In genomic region chr2:14577843-14578242, GRCh38 we compare ENCODE assay signal across 28 cellular contexts. TPM values are rescaled to one million over a fixed set of nuclear protein-coding genes. Genes with fewer than 3 reads are reported as not detected.
DNase-seq lines count a peak whose midpoint lies in the region; ATAC-seq, FAIRE-seq and TF ChIP-seq lines count a peak whose summit lies in the region.
"Had no signal": no experiment of that assay in that cellular context is flagged by ENCODE, and none has a peak within 500 bp of the region (broad histone marks: within the 10 kb centered on the region; RNA-seq: fewer than 3 reads in every experiment).

No MANE protein-coding gene starts in this region.

- peak; percentile 75 to 94 (median 83) for ATAC-seq in right lobe of liver
- ATAC-seq in HepG2 = no peak
- no peak for ATAC-seq in right cardiac atrium
- no peak for ATAC-seq in HG02981 (IDR thresholded peaks at IDR 0.05; ENCODE audit: unreplicated experiment)
- no peak for ATAC-seq in GM18520 (IDR thresholded peaks at IDR 0.05; ENCODE audit: unreplicated experiment)
- ATAC-seq: Panc1 had no signal

- H3K27ac Mint-ChIP-seq in MCF 10A (ENCODE audit: low read depth, unreplicated experiment) = no peak overlapping the region
- H3K27ac Mint-ChIP-seq: CD4-positive, alpha-beta memory T cell; HFFc6; IgD-negative memory B cell; T-helper 1 cell treated with Interleukin-12 subunit alpha and Interleukin-12 subunit beta and Interleukin-4 antibody, amounts not matched to agents 30 μg/mL and 1 μg/mL, for 36 hours had no signal

- H3K9me3 ChIP-seq in right lobe of liver (no peaks in the 10 kb centered on the region), HepG2 (ENCODE audit: low read length) (no peaks in the 10 kb centered on the region), keratinocyte (ENCODE audit: control insufficient read depth, low read depth, low read length) (no peaks in the 10 kb centered on the region), right cardiac atrium (ENCODE audit: control insufficient read depth, low read length) (no peaks in the 10 kb centered on the region)
- H3K9me3 ChIP-seq: HAP-1 had no signal

- TF ChIP-seq POLR2A in right lobe of liver (IDR thresholded peaks at IDR 0.05) (no peak), HepG2 (IDR thresholded peaks at IDR 0.05; ENCODE audit: insufficient read depth in 1 of 2, low read depth in 2 of 2, low read length in 2 of 2) (no peak)

- dilution Hi-C loops in keratinocyte (cut with MboI; ENCODE audit: extremely low pct_ligation_motif_present, low sequenced_read_pairs) = no loop called here

- H3K4me3 ChIP-seq in right lobe of liver (no peak overlapping the region), HepG2 (replicated peaks in 1 of 3; ENCODE audit: insufficient read depth in 1 of 3, low read depth in 2 of 3, low read length in 3 of 3) (no peak overlapping the region), keratinocyte (ENCODE audit: control insufficient read depth in 2 of 3, extremely low read depth in 1 of 3, insufficient read depth in 2 of 3, low read depth in 1 of 3, low read length in 3 of 3) (no peak overlapping the region), right cardiac atrium (ENCODE audit: low read length) (no peak overlapping the region)
- H3K4me3 ChIP-seq: HAP-1 had no signal

- H3K4me2 ChIP-seq in HepG2 (ENCODE audit: low read depth, low read length) (no peak overlapping the region), keratinocyte (ENCODE audit: control insufficient read depth, extremely low read depth, insufficient read depth, low read depth, low read length) (no peak overlapping the region)
- H3K4me2 ChIP-seq: KMS-11 had no signal

- H2AFZ ChIP-seq in HepG2 (ENCODE audit: low read length) (no peak overlapping the region), keratinocyte (ENCODE audit: control insufficient read depth, low read length) (no peak overlapping the region)

- H3K9me3 Mint-ChIP-seq in MCF 10A (ENCODE audit: unreplicated experiment) = no peaks in the 10 kb centered on the region
- H3K9me3 Mint-ChIP-seq: HFFc6; T-helper 1 cell treated with Interleukin-12 subunit alpha and Interleukin-12 subunit beta and Interleukin-4 antibody, amounts not matched to agents 30 μg/mL and 1 μg/mL, for 36 hours had no signal

- TF ChIP-seq CTCF in right lobe of liver (IDR thresholded peaks at IDR 0.05) (no peak), HepG2 (CRISPR knock-in tag; IDR thresholded peaks at IDR 0.05) (no peak), MCF 10A (IDR thresholded peaks at IDR 0.05; ENCODE audit: unreplicated experiment) (no peak), keratinocyte (optimal IDR thresholded peaks at IDR 0.05 in 1 of 3, IDR thresholded peaks at IDR 0.05 in 1 of 3, conservative IDR thresholded peaks at IDR 0.05 in 1 of 3; ENCODE audit: extremely low read depth in 1 of 3, insufficient read depth in 2 of 3, low read length in 3 of 3) (no peak)

- no peak for TF ChIP-seq RAD21 in HepG2 (CRISPR knock-in tag; IDR thresholded peaks at IDR 0.05)

- DNase-seq in right lobe of liver (peak in 2 of 3 donors; percentile 19 to 47), HepG2 (ENCODE audit: low spot score) (no peak), MCF 10A (ENCODE audit: unreplicated experiment) (peak; percentile 63), keratinocyte (ENCODE audit: low read depth, low spot score) (no peak), right cardiac atrium (no peak)
- DNase-seq: C1 segment of cervical spinal cord; CD4-positive, alpha-beta memory T cell; COR-L47; DMS53; GOT3; HFFc6; NCI-H1092; NCI-H1417 treated with DMSO at 0.1 percent for 48 hours; NCI-H2029; NCI-H345; NCI-H510A treated with DMSO at 0.1 percent for 48 hours; NCI-H82; SHP77 treated with DMSO at 0.1 percent for 48 hours had no signal

- CTCF ChIA-PET in HepG2 (lab: Yijun Ruan, JAX; ENCODE audit: low intra/inter-chr PET ratio, low total read pairs) (no interaction called here), MCF 10A (lab: Yijun Ruan, JAX) (no interaction called here)

- no peaks in the 10 kb centered on the region for H3K27me3 Mint-ChIP-seq in MCF 10A (ENCODE audit: insufficient read depth, unreplicated experiment)
- H3K27me3 Mint-ChIP-seq: IgD-negative memory B cell had no signal

- H3K27ac ChIP-seq in right lobe of liver (no peak overlapping the region), HepG2 (ENCODE audit: extremely low read length, insufficient read depth, low read length) (no peak overlapping the region), keratinocyte (ENCODE audit: control insufficient read depth, insufficient read depth, low read length) (no peak overlapping the region), right cardiac atrium (ENCODE audit: low read length) (no peak overlapping the region)
- H3K27ac ChIP-seq: KMS-11, RWPE1 had no signal

- H3K4me3 Mint-ChIP-seq in MCF 10A (ENCODE audit: unreplicated experiment) = no peak overlapping the region
- H3K4me3 Mint-ChIP-seq: CD4-positive, alpha-beta memory T cell; HFFc6; IgD-negative memory B cell; T-helper 1 cell treated with Interleukin-12 subunit alpha and Interleukin-12 subunit beta and Interleukin-4 antibody, amounts not matched to agents 30 μg/mL and 1 μg/mL, for 36 hours had no signal

- 56% methylated on average over 4 of the region's 4 CpGs for WGBS in right lobe of liver (ENCODE audit: insufficient coverage, low coverage, low lambda C conversion rate, missing lambda C conversion rate)
- WGBS in HepG2 (ENCODE audit: low lambda C conversion rate) = 8% methylated on average over 4 of the region's 4 CpGs
- 70% methylated on average over 4 of the region's 4 CpGs for WGBS in right cardiac atrium

- H3K9me1 ChIP-seq in keratinocyte (ENCODE audit: control insufficient read depth, extremely low read depth, insufficient read depth, low read length) = no peaks in the 10 kb centered on the region

- in situ Hi-C loops in HepG2 (cut with HindIII; ENCODE audit: extremely low pct_ligation_motif_present, low pct_unique_long_range_greater_than_20kb) = no loop called here

- H4K20me1 ChIP-seq in HepG2 (ENCODE audit: insufficient read depth, low read length) = no peaks in the 10 kb centered on the region
- H4K20me1 ChIP-seq in keratinocyte (ENCODE audit: control insufficient read depth, extremely low read depth, insufficient read depth, low read length) = no peaks in the 10 kb centered on the region

- no peaks in the 10 kb centered on the region for H3K36me3 Mint-ChIP-seq in MCF 10A (ENCODE audit: insufficient read depth, unreplicated experiment)
- H3K36me3 Mint-ChIP-seq: CD4-positive, alpha-beta memory T cell; IgD-negative memory B cell had no signal

- POLR2A ChIA-PET in HepG2 (lab: Yijun Ruan, JAX) (no interaction called here), MCF 10A (lab: Yijun Ruan, JAX) (interaction anchor here (1.2 to 1.3 kb wide), 2 partner anchors 9 to 51 kb away, joined by 4 to 6 read pairs; no protein-coding TSS in a partner anchor)

- FAIRE-seq in HepG2 (lab: Jason Lieb, UNC) = no peak
- FAIRE-seq in keratinocyte (lab: Jason Lieb, UNC) = peak; percentile 81
- FAIRE-seq: G401.6 had no signal

- H3K4me1 ChIP-seq in right lobe of liver = peaks cover 0 to 6% (median 2%) of the 10 kb centered on the region in 4 donors
- no peaks in the 10 kb centered on the region for H3K4me1 ChIP-seq in HepG2 (ENCODE audit: insufficient read depth, low read length)
- peaks cover 6% of the 10 kb centered on the region for H3K4me1 ChIP-seq in keratinocyte (ENCODE audit: control insufficient read depth, extremely low read depth, insufficient read depth, low read length)
- H3K4me1 ChIP-seq in right cardiac atrium (ENCODE audit: control insufficient read depth, insufficient read depth, low read length) = no peaks in the 10 kb centered on the region
- H3K4me1 ChIP-seq: HAP-1 had no signal

- no TSS peak for BruUV-seq in HepG2 (replicated peaks; lab: Mats Ljungman, UMichigan)
- BruUV-seq in MCF 10A (replicated peaks; lab: Mats Ljungman, UMichigan) = no TSS peak

- TF ChIP-seq EP300 in HepG2 (IDR thresholded peaks at IDR 0.05; ENCODE audit: low read depth in 2 of 2, low read length in 2 of 2) = no peak
- no peak for TF ChIP-seq EP300 in HepG2 (CRISPR knock-in tag; IDR thresholded peaks at IDR 0.05; ENCODE audit: borderline replicate concordance)

- H3K9ac ChIP-seq in HepG2 (ENCODE audit: insufficient read depth, low read depth, low read length) (no peak overlapping the region), keratinocyte (ENCODE audit: control insufficient read depth, extremely low read depth, insufficient read depth, low read length) (no peak overlapping the region)
- H3K9ac ChIP-seq: KMS-11 had no signal

- H3K27me3 ChIP-seq in right lobe of liver = no peaks in the 10 kb centered on the region
- H3K27me3 ChIP-seq in HepG2 (ENCODE audit: control insufficient read depth in 1 of 2, insufficient read depth in 2 of 2, low read length in 2 of 2) = no peaks in the 10 kb centered on the region
- no peaks in the 10 kb centered on the region for H3K27me3 ChIP-seq in keratinocyte (ENCODE audit: control insufficient read depth, extremely low read depth, insufficient read depth, low read length)
- H3K27me3 ChIP-seq in right cardiac atrium (ENCODE audit: control insufficient read depth, insufficient read depth) = no peaks in the 10 kb centered on the region

- intact Hi-C loops in right lobe of liver (cut with DNase I) (no loop called here), HepG2 (cut with micrococcal nuclease; ENCODE audit: unreplicated experiment) (no loop called here), MCF 10A (cut with micrococcal nuclease) (no loop called here), right cardiac atrium (cut with DNase I) (no loop called here)

- H3K4me1 Mint-ChIP-seq in MCF 10A (ENCODE audit: insufficient read depth, unreplicated experiment) = peaks cover 11% of the 10 kb centered on the region
- H3K4me1 Mint-ChIP-seq: CD4-positive, alpha-beta memory T cell had no signal

- H3K36me3 ChIP-seq in right lobe of liver = no peaks in the 10 kb centered on the region
- H3K36me3 ChIP-seq in HepG2 (replicated peaks in 1 of 2; ENCODE audit: control insufficient read depth in 1 of 2, insufficient read depth in 2 of 2, low read length in 2 of 2) = no peaks in the 10 kb centered on the region
- H3K36me3 ChIP-seq in keratinocyte (ENCODE audit: control insufficient read depth in 2 of 2, extremely low read depth in 1 of 2, insufficient read depth in 2 of 2, low read length in 2 of 2) = no peaks in the 10 kb centered on the region
- H3K36me3 ChIP-seq: HAP-1 had no signal

- no peaks in the 10 kb centered on the region for H3K79me2 ChIP-seq in HepG2 (ENCODE audit: insufficient read depth, low read length)
- no peaks in the 10 kb centered on the region for H3K79me2 ChIP-seq in keratinocyte (ENCODE audit: control insufficient read depth, insufficient read depth, low read length)

RNA-seq across cellular contexts. Expression of gene LRATD1, which starts 54.7 kb away (rescaled TPM):
- total RNA-seq in right lobe of liver (1 to 10 TPM in 4 of 6 experiments, under 1 TPM in 2; 0.79 to 3.8 (median 2.1) TPM), HepG2 (2016; rRNA removed; fragmentation: Illumina TruSeq; extraction: Trizol) (not detected in 2 replicates), MCF 10A (2022) (2.2 and 4.7 TPM in 2 replicates), right cardiac atrium (10 to 100 TPM in 2 of 4 donors, 1 to 10 TPM in 2; 8.3 to 13.5 (median 10.2) TPM)
- total RNA-seq in HepG2 (2016; cell fraction: cytosol; rRNA removed; fragmentation: Illumina TruSeq; extraction: Trizol; ENCODE audit: low read depth) = not detected in 2 replicates
- not detected in 2 replicates for total RNA-seq in HepG2 (2016; cell fraction: insoluble cytoplasmic fraction; rRNA removed; fragmentation: Illumina TruSeq; extraction: Trizol)
- not detected in 2 replicates for total RNA-seq in HepG2 (2016; cell fraction: membrane; rRNA removed; fragmentation: Illumina TruSeq; extraction: Trizol)
- total RNA-seq in HepG2 (2016; cell fraction: nucleus; rRNA removed; fragmentation: Illumina TruSeq; extraction: Trizol) = not detected in 2 replicates
- polyA plus RNA-seq in HepG2 (2011; rRNA removed) (0.04 and 0.07 TPM in 2 replicates), keratinocyte (4.3 to 5.4 TPM (median 4.6 TPM) in 3 replicates), right cardiac atrium (1.9 TPM)
- 0.04 TPM in 1 of 2 replicates, not detected in the other for polyA plus RNA-seq in HepG2 (2011; cell fraction: cytosol; rRNA removed)
- polyA plus RNA-seq in HepG2 (2011; cell fraction: nucleus; rRNA removed) = 0.03 and 0.14 TPM in 2 replicates
- polyA plus RNA-seq in HepG2 (2012) = not detected in 2 replicates
- not detected in 2 replicates for polyA plus RNA-seq in HepG2 (2016; cell fraction: cytosol; fragmentation: Illumina TruSeq; extraction: Trizol; ENCODE audit: low read depth)
- polyA plus RNA-seq in HepG2 (2016; cell fraction: insoluble cytoplasmic fraction; fragmentation: Illumina TruSeq; extraction: Trizol; ENCODE audit: low read depth) = not detected in 2 replicates
- polyA plus RNA-seq in HepG2 (2016; cell fraction: membrane; fragmentation: Illumina TruSeq; extraction: Trizol; ENCODE audit: low read depth) = not detected in 2 replicates
- not detected in 2 replicates for polyA plus RNA-seq in HepG2 (2016; cell fraction: nucleus; fragmentation: Illumina TruSeq; extraction: Trizol; ENCODE audit: insufficient read depth, low read depth)
- 0.04 TPM in 1 of 2 replicates, not detected in the other for polyA minus RNA-seq in HepG2 (2011; rRNA and poly(A)+ RNA removed; ENCODE audit: low replicate concordance)
- not detected in 2 replicates for polyA minus RNA-seq in HepG2 (2011; cell fraction: cytosol; rRNA and poly(A)+ RNA removed)
- polyA minus RNA-seq in HepG2 (2011; cell fraction: nucleus; rRNA and poly(A)+ RNA removed) = 0.13 and 0.25 TPM in 2 replicates
- polyA plus RNA-seq in keratinocyte (2011; ENCODE audit: low read depth) = 3.6 TPM
- 4.7 and 4.8 TPM in 2 replicates for polyA plus RNA-seq in keratinocyte (2011; cell fraction: cytosol; rRNA removed)
- 11.7 and 12.9 TPM in 2 replicates for polyA plus RNA-seq in keratinocyte (2011; cell fraction: nucleus; rRNA removed)
- 6.0 and 12.9 TPM in 2 replicates for polyA plus RNA-seq in keratinocyte (2012; ENCODE audit: low replicate concordance)
- 1.8 to 4.2 TPM (median 3.8 TPM) in 3 replicates for polyA minus RNA-seq in keratinocyte
- 6.7 TPM for polyA minus RNA-seq in keratinocyte (2011; cell fraction: cytosol; rRNA and poly(A)+ RNA removed)
- 8.9 and 9.3 TPM in 2 replicates for polyA minus RNA-seq in keratinocyte (2011; cell fraction: nucleus; rRNA and poly(A)+ RNA removed)
- total RNA-seq: A673; CD4-positive, alpha-beta memory T cell had no signal
- polyA plus RNA-seq: CD4-positive, alpha-beta memory T cell; IgD-negative memory B cell had no signal

Comparison
In these comparisons a context has a peak if more than half of its experiments do, and no peak if none do; other contexts are left out.
1. ATAC-seq: peak in right lobe of liver (4 of 4); none in HepG2 (single experiment), right cardiac atrium (0 of 2), HG02981 (single experiment) and GM18520 (single experiment).
2. DNase-seq: peak in right lobe of liver (2 of 3) and MCF 10A (single experiment); none in HepG2 (single experiment), keratinocyte (single experiment) and right cardiac atrium (0 of 3).